ENCODE assay signal across 8 cellular contexts in the genomic region with DNA sequence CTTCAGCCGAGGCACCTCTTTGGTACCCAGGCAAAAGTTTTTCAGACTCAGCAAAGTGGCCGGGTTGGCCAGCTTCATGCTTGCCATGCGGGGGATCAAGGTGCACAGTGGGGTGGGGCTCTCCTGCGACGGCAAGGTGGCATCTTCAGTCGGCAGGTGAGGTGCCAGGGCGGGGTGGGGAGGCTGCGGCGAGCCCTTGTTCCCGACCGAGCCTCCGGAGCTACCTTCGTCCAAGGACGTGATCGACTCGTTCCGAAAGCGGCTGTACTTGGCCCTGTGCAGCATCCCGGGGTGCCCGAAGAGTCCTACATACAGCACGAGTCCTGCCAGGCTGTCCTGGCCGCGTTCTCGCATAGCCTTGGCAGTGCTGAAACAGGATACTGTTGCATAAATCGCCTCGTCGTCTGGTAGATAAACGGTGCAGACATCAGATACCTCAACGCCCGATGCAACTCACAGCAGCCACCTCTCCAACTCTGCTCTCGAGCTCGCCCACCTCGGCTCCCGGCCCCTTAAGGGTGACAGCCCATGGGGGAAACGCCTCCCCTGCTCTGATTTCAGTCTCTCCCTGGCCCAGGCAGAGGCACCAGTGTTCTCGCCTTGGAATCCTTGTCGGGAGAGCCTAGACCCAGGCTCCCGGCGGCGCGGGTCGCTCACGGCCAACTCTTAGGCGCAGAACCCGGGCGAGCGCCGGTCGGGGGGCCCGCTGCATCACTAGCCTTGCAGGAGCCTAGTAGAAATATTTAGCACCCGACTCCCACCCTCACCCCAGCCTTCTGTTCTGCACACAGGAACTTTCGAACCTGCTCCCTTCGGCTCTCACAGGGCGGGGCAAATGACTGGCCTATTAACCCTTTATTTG. TPM values are rescaled to one million over a fixed set of nuclear protein-coding genes. Genes with fewer than 3 reads are reported as not detected.
DNase-seq lines count a peak whose midpoint lies in the region; ATAC-seq, FAIRE-seq and TF ChIP-seq lines count a peak whose summit lies in the region.

No MANE protein-coding gene starts in this region.

- H3K9me3 ChIP-seq in OCI-LY3 (ENCODE audit: insufficient read depth, low read length) (no peaks in the 10 kb centered on the region), tibial artery (no peaks in the 10 kb centered on the region)

- H3K36me3 ChIP-seq in OCI-LY3 (replicated peaks; ENCODE audit: low read depth, low read length) (no peaks in the 10 kb centered on the region), tibial artery (no peaks in the 10 kb centered on the region)

- ATAC-seq in memory B cell (ENCODE audit: low read depth) = peak; percentile 53

- H3K27ac ChIP-seq in OCI-LY3 (ENCODE audit: low read length) (no peak overlapping the region), dorsolateral prefrontal cortex (peak overlapping the region in 23 of 59 donors; percentile 7 to 75 (median 36)), tibial artery (peak overlapping the region; percentile 43 to 68)

- intact Hi-C loops in dorsolateral prefrontal cortex (cut with DNase I) (loop anchor here (5.0 kb wide), 2 partner anchors 66 to 86 kb away; a partner anchor contains a TSS), tibial artery (cut with DNase I; ENCODE audit: low total_unique reads) (loop anchor here (5.0 to 10.0 kb wide), 2 partner anchors 82 to 86 kb away; a partner anchor contains a TSS)

- no peaks in the 10 kb centered on the region for H3K36me3 Mint-ChIP-seq in memory B cell

- peak overlapping the region; percentile 69 for H3K4me3 Mint-ChIP-seq in memory B cell

- peak; percentile 3 for DNase-seq in NCI-H1092 treated with DMSO at 0.1 percent for 48 hours (lab: John Stamatoyannopoulos, UW)
- no peak for DNase-seq in NCI-H1092 (lab: John Stamatoyannopoulos, UW)
- DNase-seq in dorsolateral prefrontal cortex = peak in 6 of 10 donors; percentile 25 to 53 (median 41)
- no peak for DNase-seq in memory B cell (ENCODE audit: low spot score in 2 of 2)
- peak; percentile 42 to 69 for DNase-seq in tibial artery
- DNase-seq in frontal cortex (ENCODE audit: low spot score in 2 of 2) = no peak
- DNase-seq in NAMALWA (ENCODE audit: low spot score) = no peak

- H3K27me3 ChIP-seq in OCI-LY3 (ENCODE audit: low read depth, low read length) (no peaks in the 10 kb centered on the region), dorsolateral prefrontal cortex (no peaks in the 10 kb centered on the region), tibial artery (no peaks in the 10 kb centered on the region)

- H3K9ac ChIP-seq in OCI-LY3 (ENCODE audit: low read length) = no peak overlapping the region

- H3K27ac Mint-ChIP-seq in memory B cell = no peak overlapping the region

- H2AFZ ChIP-seq in OCI-LY3 (ENCODE audit: low read depth, low read length) = no peak overlapping the region; the same call in 1 of the 2 replicates

- H3K79me2 ChIP-seq in OCI-LY3 (ENCODE audit: low read length) = no peaks in the 10 kb centered on the region

- 0 out of 2 replicates have a peak overlapping the region, but pooled peaks have one; percentile 48 for H3K4me2 ChIP-seq in OCI-LY3 (ENCODE audit: low read length)

- H4K20me1 ChIP-seq in OCI-LY3 (ENCODE audit: insufficient read depth, low read length) = no peaks in the 10 kb centered on the region

- H3K4me3 ChIP-seq in OCI-LY3 (ENCODE audit: low read length) (no peak overlapping the region), dorsolateral prefrontal cortex (peak overlapping the region; percentile 30 to 90 (median 69)), tibial artery (peak overlapping the region; percentile 60 to 61)

- no peaks in the 10 kb centered on the region for H3K9me3 Mint-ChIP-seq in memory B cell

- TF ChIP-seq CTCF in OCI-LY3 (IDR thresholded peaks at IDR 0.05; ENCODE audit: low read depth, low read length) (no peak), dorsolateral prefrontal cortex (IDR thresholded peaks at IDR 0.05 in 54 of 56, conservative IDR thresholded peaks at IDR 0.05 in 2 of 56; ENCODE audit: low read depth in 1 of 56, partially characterized antibody in 56 of 56) (no peak), tibial artery (IDR thresholded peaks at IDR 0.05) (peak in 1 of 2 experiments; percentile 5)

- FAIRE-seq in frontal cortex (lab: Jason Lieb, UNC) = no peak

- H3K4me1 ChIP-seq in OCI-LY3 (ENCODE audit: low read length) (peaks cover 7% of the 10 kb centered on the region), tibial artery (peaks cover 0 to 62% (median 46%) of the 10 kb centered on the region in 4 donors)

- H3K4me1 Mint-ChIP-seq in memory B cell = peaks cover 10% of the 10 kb centered on the region

- peaks cover 23% of the 10 kb centered on the region for H3K27me3 Mint-ChIP-seq in memory B cell

RNA-seq across cellular contexts. Expression of a gene that starts 0.8 kb away (rescaled TPM):
- 10 to 100 TPM in 97 of 120 experiments, 1 to 10 TPM in 23; 4.1 to 69.2 (median 16.4) TPM for total RNA-seq in dorsolateral prefrontal cortex
- total RNA-seq in frontal cortex = 5.7 TPM

Comparison
In these comparisons a context has a peak if more than half of its experiments do, and no peak if none do; other contexts are left out.
1. DNase-seq: peak in NCI-H1092 treated with DMSO at 0.1 percent for 48 hours (single experiment), dorsolateral prefrontal cortex (6 of 10) and tibial artery (2 of 2); none in NCI-H1092 (single experiment), memory B cell (0 of 2), frontal cortex (0 of 2) and NAMALWA (single experiment).